11 cellular contexts compared by ENCODE assay signal in genomic region chr5:93092349-93093105, GRCh38.
A peak's percentile ranks its signal among the peaks of the same experiment; 100 is the strongest.
DNase-seq lines count a peak whose midpoint lies in the region; ATAC-seq, FAIRE-seq and TF ChIP-seq lines count a peak whose summit lies in the region.
"Had no signal": no experiment of that assay in that cellular context is flagged by ENCODE, and none has a peak within 500 bp of the region (broad histone marks: within the 10 kb centered on the region; RNA-seq: fewer than 3 reads in every experiment).

No MANE protein-coding gene starts in this region.

- TF ChIP-seq EP300 in HepG2 (IDR thresholded peaks at IDR 0.05; ENCODE audit: low read depth in 2 of 2, low read length in 2 of 2), result no peak
- TF ChIP-seq EP300 in HepG2 (CRISPR knock-in tag; IDR thresholded peaks at IDR 0.05; ENCODE audit: borderline replicate concordance), result no peak

- TF ChIP-seq CTCF in HFFc6 (IDR thresholded peaks at IDR 0.05) (peak; percentile 70), astrocyte of the spinal cord (IDR thresholded peaks at IDR 0.05; ENCODE audit: low read depth, low read length) (peak; percentile 49), HepG2 (CRISPR knock-in tag; IDR thresholded peaks at IDR 0.05) (peak; percentile 38)

- H4K20me1 ChIP-seq in HepG2 (ENCODE audit: insufficient read depth, low read length), result no peaks in the 10 kb centered on the region

- H3K27ac Mint-ChIP-seq in HFFc6, result peak overlapping the region; percentile 0; the same call in 1 of the 2 replicates
- no peak overlapping the region for H3K27ac Mint-ChIP-seq in activated T-helper 17 cell treated with anti-CD3 and anti-CD28 coated beads, Interleukin-2, amount 50 U/mL, for 72 hours
- H3K27ac Mint-ChIP-seq: activated CD4-positive, alpha-beta T cell treated with anti-CD3 and anti-CD28 coated beads for 36 hours had no signal

- TF ChIP-seq POLR2A in HepG2 (IDR thresholded peaks at IDR 0.05; ENCODE audit: insufficient read depth in 1 of 2, low read depth in 2 of 2, low read length in 2 of 2), result no peak

- intact Hi-C loops in HepG2 (cut with micrococcal nuclease; ENCODE audit: unreplicated experiment), result no loop called here

- no peak overlapping the region for H3K27ac ChIP-seq in HepG2 (ENCODE audit: extremely low read length, insufficient read depth, low read length)
- H3K27ac ChIP-seq: body of pancreas, prostate gland had no signal

- H3K4me3 ChIP-seq in astrocyte of the spinal cord (ENCODE audit: low read depth, low read length) (no peak overlapping the region), HepG2 (replicated peaks in 1 of 3; ENCODE audit: insufficient read depth in 1 of 3, low read depth in 2 of 3, low read length in 3 of 3) (no peak overlapping the region)
- H3K4me3 ChIP-seq: body of pancreas, prostate gland had no signal

- TF ChIP-seq RAD21 in HepG2 (CRISPR knock-in tag; IDR thresholded peaks at IDR 0.05), result no peak

- no peak overlapping the region for H3K4me3 Mint-ChIP-seq in HFFc6
- H3K4me3 Mint-ChIP-seq in activated T-helper 17 cell treated with anti-CD3 and anti-CD28 coated beads, Interleukin-2, amount 50 U/mL, for 72 hours, result no peak overlapping the region
- H3K4me3 Mint-ChIP-seq: activated CD4-positive, alpha-beta T cell treated with anti-CD3 and anti-CD28 coated beads for 36 hours had no signal

- no peaks in the 10 kb centered on the region; a peak in 1 of 5 replicates for H3K27me3 ChIP-seq in HepG2 (ENCODE audit: control insufficient read depth in 1 of 2, insufficient read depth in 2 of 2, low read length in 2 of 2)
- H3K27me3 ChIP-seq: body of pancreas had no signal

- H3K4me1 Mint-ChIP-seq in HFFc6 (ENCODE audit: low read depth), result peaks cover 14% of the 10 kb centered on the region
- H3K4me1 Mint-ChIP-seq in activated T-helper 17 cell treated with anti-CD3 and anti-CD28 coated beads, Interleukin-2, amount 50 U/mL, for 72 hours, result no peaks in the 10 kb centered on the region
- H3K4me1 Mint-ChIP-seq: activated CD4-positive, alpha-beta T cell treated with anti-CD3 and anti-CD28 coated beads for 36 hours had no signal

- POLR2A ChIA-PET in HepG2 (lab: Yijun Ruan, JAX), result no interaction called here

- no TSS peak for BruUV-seq in HepG2 (replicated peaks; lab: Mats Ljungman, UMichigan)

- no peaks in the 10 kb centered on the region for H3K27me3 Mint-ChIP-seq in HFFc6 (ENCODE audit: insufficient read depth)
- no peaks in the 10 kb centered on the region for H3K27me3 Mint-ChIP-seq in activated T-helper 17 cell treated with anti-CD3 and anti-CD28 coated beads, Interleukin-2, amount 50 U/mL, for 72 hours
- H3K27me3 Mint-ChIP-seq: activated CD4-positive, alpha-beta T cell treated with anti-CD3 and anti-CD28 coated beads for 36 hours had no signal

- CTCF ChIA-PET in HepG2 (lab: Yijun Ruan, JAX; ENCODE audit: low intra/inter-chr PET ratio, low total read pairs), result no interaction called here

- no peaks in the 10 kb centered on the region for H3K36me3 ChIP-seq in HepG2 (replicated peaks in 1 of 2; ENCODE audit: control insufficient read depth in 1 of 2, insufficient read depth in 2 of 2, low read length in 2 of 2)
- H3K36me3 ChIP-seq: prostate gland had no signal

- peaks cover 10% of the 10 kb centered on the region for H3K36me3 Mint-ChIP-seq in HFFc6 (ENCODE audit: low read depth)
- no peaks in the 10 kb centered on the region for H3K36me3 Mint-ChIP-seq in activated T-helper 17 cell treated with anti-CD3 and anti-CD28 coated beads, Interleukin-2, amount 50 U/mL, for 72 hours (ENCODE audit: low read depth)

- no peaks in the 10 kb centered on the region for H3K79me2 ChIP-seq in HepG2 (ENCODE audit: insufficient read depth, low read length)

- no peak overlapping the region for H2AFZ ChIP-seq in HepG2 (ENCODE audit: low read length)

- in situ Hi-C loops in astrocyte of the spinal cord (cut with HindIII; ENCODE audit: low sequenced_read_pairs) (no loop called here), HepG2 (cut with HindIII; ENCODE audit: extremely low pct_ligation_motif_present, low pct_unique_long_range_greater_than_20kb) (no loop called here)

- H3K4me2 ChIP-seq in HepG2 (ENCODE audit: low read depth, low read length), result no peak overlapping the region

- H3K4me1 ChIP-seq in HepG2 (ENCODE audit: insufficient read depth, low read length), result peaks cover 7% of the 10 kb centered on the region
- H3K4me1 ChIP-seq: body of pancreas, prostate gland had no signal

- no peaks in the 10 kb centered on the region for H3K9me3 Mint-ChIP-seq in HFFc6
- peaks cover 5% of the 10 kb centered on the region for H3K9me3 Mint-ChIP-seq in activated T-helper 17 cell treated with anti-CD3 and anti-CD28 coated beads, Interleukin-2, amount 50 U/mL, for 72 hours

- FAIRE-seq in HepG2 (lab: Jason Lieb, UNC), result no peak

- peak; percentile 28 for DNase-seq in Ammon's horn (ENCODE audit: low spot score)
- peak; percentile 56 for DNase-seq in HFFc6
- peak; percentile 76 for DNase-seq in astrocyte of the spinal cord (ENCODE audit: low read depth, low spot score)
- DNase-seq in HepG2 (ENCODE audit: low spot score), result no peak
- DNase-seq in iPS-NIHi7 (ENCODE audit: extremely low spot score), result no peak
- no peak for DNase-seq in DMS114 treated with DMSO at 0.1 percent for 48 hours (lab: John Stamatoyannopoulos, UW; ENCODE audit: unreplicated experiment)
- DNase-seq: activated CD4-positive, alpha-beta T cell treated with anti-CD3 and anti-CD28 coated beads for 36 hours; body of pancreas had no signal

- H3K9ac ChIP-seq in HepG2 (ENCODE audit: insufficient read depth, low read depth, low read length), result no peak overlapping the region

- no peak for ATAC-seq in HepG2
- ATAC-seq in activated T-helper 17 cell treated with anti-CD3 and anti-CD28 coated beads, Interleukin-2, amount 50 U/mL, for 72 hours (replicated peaks), result no peak
- ATAC-seq in GM19351 (IDR thresholded peaks at IDR 0.05; ENCODE audit: unreplicated experiment), result no peak
- ATAC-seq: activated CD4-positive, alpha-beta T cell treated with anti-CD3 and anti-CD28 coated beads for 36 hours; body of pancreas had no signal

- H3K9me3 ChIP-seq in HepG2 (ENCODE audit: low read length), result no peaks in the 10 kb centered on the region
- H3K9me3 ChIP-seq: body of pancreas, prostate gland had no signal

- 92% methylated on average over 2 of the region's 2 CpGs for WGBS in HepG2 (ENCODE audit: low lambda C conversion rate)

TF ChIP-seq in HepG2, 621 proteins besides CTCF, POLR2A, EP300 and RAD21:
- TF ChIP-seq ZXDC (CRISPR knock-in tag; IDR thresholded peaks at IDR 0.05) (no peak), HNRNPLL (IDR thresholded peaks at IDR 0.05; ENCODE audit: low read depth, low read length, poor library complexity, severe bottlenecking) (no peak), SNAI1 (CRISPR knock-in tag; IDR thresholded peaks at IDR 0.05; ENCODE audit: borderline replicate concordance) (no peak), STAG1 (CRISPR knock-in tag; IDR thresholded peaks at IDR 0.05) (peak; percentile 43), FOXO1 (CRISPR knock-in tag; IDR thresholded peaks at IDR 0.05) (no peak), MBNL3 (CRISPR knock-in tag; conservative IDR thresholded peaks at IDR 0.05) (no peak), ZMAT3 (CRISPR knock-in tag; conservative IDR thresholded peaks at IDR 0.05) (no peak), HOXA9 (CRISPR knock-in tag; IDR thresholded peaks at IDR 0.05; ENCODE audit: borderline replicate concordance) (no peak)

Comparison
In these comparisons a context has a peak if more than half of its experiments do, and no peak if none do; other contexts are left out.
1. DNase-seq: peak in Ammon's horn (single experiment), HFFc6 (single experiment) and astrocyte of the spinal cord (single experiment); none in HepG2 (single experiment), iPS-NIHi7 (single experiment) and DMS114 treated with DMSO at 0.1 percent for 48 hours (single experiment).
2. Peak in every context shown above with its lines, with median percentiles within 50 percentile points of each other: CTCF ChIP-seq.